1 cellular context compared by ENCODE assay signal in genomic region chr1:9203623-9204022, GRCh38.
TF ChIP-seq lines count a peak whose summit lies in the region.

No MANE protein-coding gene starts in this region.

TF ChIP-seq in H1, 55 proteins besides CTCF, POLR2A, EP300 and RAD21:
- no peak for TF ChIP-seq KDM1A (IDR thresholded peaks at IDR 0.05; ENCODE audit: borderline replicate concordance, low read length)
- no peak for TF ChIP-seq TBP (IDR thresholded peaks at IDR 0.05; ENCODE audit: low read depth, low read length)
- no peak for TF ChIP-seq TEAD4 (IDR thresholded peaks at IDR 0.05; ENCODE audit: low read depth, low read length)
- TF ChIP-seq POLR2AphosphoS5 (IDR thresholded peaks at IDR 0.05; ENCODE audit: low read depth, low read length): no peak
- no peak for TF ChIP-seq YY1 (IDR thresholded peaks at IDR 0.05; ENCODE audit: low read depth, low read length)
- no peak for TF ChIP-seq CHD7 (IDR thresholded peaks at IDR 0.05; ENCODE audit: insufficient replicate concordance, low read length)
- no peak for TF ChIP-seq USF2 (IDR thresholded peaks at IDR 0.05; ENCODE audit: low read length)
- no peak for TF ChIP-seq SAP30 (IDR thresholded peaks at IDR 0.05; ENCODE audit: insufficient read depth, insufficient replicate concordance, low read length)
- TF ChIP-seq CTBP2 (IDR thresholded peaks at IDR 0.05; ENCODE audit: borderline replicate concordance, insufficient read depth, insufficient read length, low read length): no peak
- no peak for TF ChIP-seq KDM5A (IDR thresholded peaks at IDR 0.05; ENCODE audit: low read length)
- TF ChIP-seq CREB1 (IDR thresholded peaks at IDR 0.05): no peak
- TF ChIP-seq E2F6 (IDR thresholded peaks at IDR 0.05): no peak
- TF ChIP-seq BRCA1 (IDR thresholded peaks at IDR 0.05; ENCODE audit: low read depth, low read length): no peak
- no peak for TF ChIP-seq TAF7 (optimal IDR thresholded peaks at IDR 0.05; ENCODE audit: borderline replicate concordance, low read depth, low read length)
